15 cellular contexts compared by ENCODE assay signal in the genomic region with DNA sequence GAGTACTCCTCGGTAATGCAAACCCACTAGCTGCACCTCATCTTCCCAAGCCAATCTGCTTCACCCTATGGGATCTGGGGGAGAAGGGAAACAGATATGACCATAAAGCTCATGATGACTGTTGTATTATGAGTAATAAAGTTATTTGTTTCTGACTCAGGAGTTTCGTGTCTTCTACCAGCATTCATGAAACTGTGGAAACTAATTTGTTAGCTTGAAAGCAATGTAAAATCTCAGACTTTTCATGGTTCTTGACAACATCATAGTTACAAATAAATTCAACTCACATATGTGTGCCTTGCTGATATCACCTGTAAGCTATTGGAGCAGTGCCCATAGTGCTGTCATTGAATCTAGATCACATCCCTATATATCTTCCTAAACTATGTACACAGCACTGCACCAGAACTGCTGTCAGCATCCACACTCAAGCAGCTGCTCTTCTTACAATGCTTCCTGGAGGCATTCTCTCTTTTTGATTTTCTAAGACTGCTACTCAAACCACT.
A peak's percentile ranks its signal among the peaks of the same experiment; 100 is the strongest.
DNase-seq lines count a peak whose midpoint lies in the region; ATAC-seq and TF ChIP-seq lines count a peak whose summit lies in the region.
"Had no signal": no experiment of that assay in that cellular context is flagged by ENCODE, and none has a peak within 500 bp of the region (broad histone marks: within the 10 kb centered on the region; RNA-seq: fewer than 3 reads in every experiment).

No MANE protein-coding gene starts in this region.

- H2BK5ac ChIP-seq in mesenchymal stem cell (ENCODE audit: low read depth, low read length, poor library complexity, severe bottlenecking): no peak overlapping the region

- no peak overlapping the region for H2AK5ac ChIP-seq in mesenchymal stem cell (ENCODE audit: low read length, severe bottlenecking)

- no peaks in the 10 kb centered on the region for H3K9me2 ChIP-seq in GM23248 (ENCODE audit: insufficient read depth)
- no peaks in the 10 kb centered on the region for H3K9me2 ChIP-seq in PC-3 (replicated peaks; ENCODE audit: low read length)

- H3K27me3 ChIP-seq in GM23248 (replicated peaks; ENCODE audit: insufficient read depth) (no peaks in the 10 kb centered on the region), mesenchymal stem cell (ENCODE audit: control insufficient read depth in 1 of 2, insufficient read depth in 1 of 2, low read length in 2 of 2) (no peaks in the 10 kb centered on the region), PC-3 (ENCODE audit: low read length) (no peaks in the 10 kb centered on the region)
- H3K27me3 ChIP-seq: transverse colon had no signal

- BruUV-seq in PC-3 (replicated peaks; lab: Mats Ljungman, UMichigan): no TSS peak

- POLR2A ChIA-PET in PC-3 (lab: Charles Lee; ENCODE audit: unreplicated experiment): interaction anchor here (0.6 kb wide), 1 partner anchor 38 kb away, joined by 4 read pairs; no protein-coding TSS in a partner anchor

- WGBS in GM23248 (ENCODE audit: low coverage in 1 of 2, low lambda C conversion rate in 2 of 2, missing lambda C conversion rate in 2 of 2), 2 experiments: 53 to 59% methylated on average over 2 of the region's 2 CpGs
- 100% methylated on average over 1 of the region's 2 CpGs for WGBS in mesenchymal stem cell

- H4K20me1 ChIP-seq in GM23248 (ENCODE audit: insufficient read depth) (no peaks in the 10 kb centered on the region), PC-3 (ENCODE audit: low read length) (no peaks in the 10 kb centered on the region)

- no peak for TF ChIP-seq CTCF in PC-3 (conservative IDR thresholded peaks at IDR 0.05; ENCODE audit: low read depth, low read length)

- no peak overlapping the region for H3K23ac ChIP-seq in mesenchymal stem cell (ENCODE audit: low read length in 2 of 2)

- H3K18ac ChIP-seq in mesenchymal stem cell (ENCODE audit: low read depth in 1 of 2, low read length in 2 of 2): no peak overlapping the region

- H3F3A ChIP-seq in GM23248 (ENCODE audit: insufficient read depth) (no peaks in the 10 kb centered on the region), PC-3 (ENCODE audit: low read length, unreplicated experiment) (no peaks in the 10 kb centered on the region)

- no peak overlapping the region for H2AFZ ChIP-seq in GM23248
- H2AFZ ChIP-seq in mesenchymal stem cell (ENCODE audit: low read depth, low read length): no peak overlapping the region
- no peak overlapping the region for H2AFZ ChIP-seq in PC-3 (ENCODE audit: low read length)

- no peak overlapping the region for H3K27ac ChIP-seq in GM23248
- H3K27ac ChIP-seq in mesenchymal stem cell (ENCODE audit: low read length, poor library complexity, severe bottlenecking): peak overlapping the region; percentile 23
- H3K27ac ChIP-seq in PC-3 (ENCODE audit: low read length): no peak overlapping the region
- H3K27ac ChIP-seq: transverse colon had no signal

- H3K4ac ChIP-seq in mesenchymal stem cell (ENCODE audit: low read depth in 1 of 2, low read length in 2 of 2): no peak overlapping the region

- in situ Hi-C loops in GM23248 (cut with MboI): no loop called here

- intact Hi-C loops in PC-3 (cut with micrococcal nuclease): no loop called here

- H3K9me3 ChIP-seq in GM23248 (ENCODE audit: low read depth) (no peaks in the 10 kb centered on the region), mesenchymal stem cell (ENCODE audit: control insufficient read depth, low read length) (peaks cover 5% of the 10 kb centered on the region), PC-3 (ENCODE audit: low read length) (0 out of 2 replicates have a peak, but pooled peaks cover 3% of the 10 kb centered on the region)
- H3K9me3 ChIP-seq: transverse colon had no signal

- no peaks in the 10 kb centered on the region for H3K79me2 ChIP-seq in GM23248 (ENCODE audit: insufficient read depth)
- H3K79me2 ChIP-seq in PC-3 (ENCODE audit: low read length): no peaks in the 10 kb centered on the region

- H3K4me1 ChIP-seq in GM23248 (ENCODE audit: insufficient read depth) (no peaks in the 10 kb centered on the region), mesenchymal stem cell (ENCODE audit: control insufficient read depth, insufficient read depth, low read depth, low read length) (no peaks in the 10 kb centered on the region), PC-3 (ENCODE audit: insufficient read depth, low read length) (no peaks in the 10 kb centered on the region)
- H3K4me1 ChIP-seq: transverse colon had no signal

- H3K79me1 ChIP-seq in mesenchymal stem cell (replicated peaks; ENCODE audit: low read length, poor library complexity, severe bottlenecking): no peaks in the 10 kb centered on the region

- DNase-seq in SHP77 treated with DMSO at 0.1 percent for 48 hours (lab: John Stamatoyannopoulos, UW) (peak; percentile 2), SHP77 (lab: John Stamatoyannopoulos, UW) (no peak), GM23248 (peak; percentile 7), mesenchymal stem cell (no peak), PC-3 (no peak), NCI-H2029 treated with DMSO at 0.1 percent for 48 hours (lab: John Stamatoyannopoulos, UW) (no peak)
- DNase-seq in activated CD4-positive, alpha-beta T cell treated with anti-CD3 and anti-CD28 coated beads for 48 hours: no peak
- DNase-seq: COR-L47; effector CD8-positive, alpha-beta T cell; foreskin melanocyte; NCI-H1105; posterior cingulate gyrus; transverse colon had no signal

- no peak overlapping the region for H3K4me3 ChIP-seq in GM23248
- H3K4me3 ChIP-seq in mesenchymal stem cell (ENCODE audit: insufficient read depth in 1 of 2, low read depth in 1 of 2, low read length in 2 of 2): no peak overlapping the region
- H3K4me3 ChIP-seq in PC-3 (ENCODE audit: low read length): no peak overlapping the region
- H3K4me3 ChIP-seq: transverse colon had no signal

- H3K14ac ChIP-seq in mesenchymal stem cell (ENCODE audit: low read length in 2 of 2): no peak overlapping the region

- H3K9ac ChIP-seq in GM23248 (no peak overlapping the region), mesenchymal stem cell (ENCODE audit: low read length) (no peak overlapping the region), PC-3 (ENCODE audit: low read length) (no peak overlapping the region)

- H2BK15ac ChIP-seq in mesenchymal stem cell (ENCODE audit: low read depth, poor library complexity, severe bottlenecking): no peak overlapping the region

- H3K4me2 ChIP-seq in GM23248 (ENCODE audit: unreplicated experiment) (no peak overlapping the region), mesenchymal stem cell (ENCODE audit: low read length, poor library complexity, severe bottlenecking) (no peak overlapping the region), PC-3 (ENCODE audit: low read length) (no peak overlapping the region)

- H4K8ac ChIP-seq in mesenchymal stem cell (ENCODE audit: low read length): no peak overlapping the region

- CTCF ChIA-PET in PC-3 (lab: Charles Lee): no interaction called here

- H2BK120ac ChIP-seq in mesenchymal stem cell (ENCODE audit: low read depth, low read length): no peak overlapping the region

- H2BK12ac ChIP-seq in mesenchymal stem cell (ENCODE audit: low read length in 2 of 2): no peak overlapping the region

- H3K36me3 ChIP-seq in GM23248 (ENCODE audit: low read depth): no peaks in the 10 kb centered on the region
- H3K36me3 ChIP-seq in mesenchymal stem cell (ENCODE audit: control insufficient read depth in 1 of 2, insufficient read depth in 2 of 2, low read depth in 1 of 2, low read length in 2 of 2): no peaks in the 10 kb centered on the region
- no peaks in the 10 kb centered on the region for H3K36me3 ChIP-seq in PC-3 (ENCODE audit: low read depth, low read length)
- H3K36me3 ChIP-seq: transverse colon had no signal

- ATAC-seq in HG03280 (IDR thresholded peaks at IDR 0.05; ENCODE audit: unreplicated experiment): peak; percentile 68
- ATAC-seq in PC-3: no peak
- ATAC-seq: Panc1 had no signal

- no peak overlapping the region for H4K91ac ChIP-seq in mesenchymal stem cell (ENCODE audit: low read length)

Comparison
In these comparisons a context has a peak if more than half of its experiments do, and no peak if none do; other contexts are left out.
1. DNase-seq: peak in SHP77 treated with DMSO at 0.1 percent for 48 hours (single experiment) and GM23248 (single experiment); none in SHP77 (0 of 2), mesenchymal stem cell (single experiment), PC-3 (single experiment), activated CD4-positive, alpha-beta T cell treated with anti-CD3 and anti-CD28 coated beads for 48 hours (single experiment) and NCI-H2029 treated with DMSO at 0.1 percent for 48 hours (single experiment).